Comparison of ENCODE assay signal across 10 cellular contexts in genomic region chr2:207150294-207150693, GRCh38. TPM values are rescaled to one million over a fixed set of nuclear protein-coding genes. Genes with fewer than 3 reads are reported as not detected.
DNase-seq lines count a peak whose midpoint lies in the region; ATAC-seq and TF ChIP-seq lines count a peak whose summit lies in the region.
"Had no signal": no experiment of that assay in that cellular context is flagged by ENCODE, and none has a peak within 500 bp of the region (broad histone marks: within the 10 kb centered on the region; RNA-seq: fewer than 3 reads in every experiment).

No MANE protein-coding gene starts in this region.

- no peaks in the 10 kb centered on the region for H3K9me3 Mint-ChIP-seq in activated naive CD8-positive, alpha-beta T cell (ENCODE audit: low read depth)
- H3K9me3 Mint-ChIP-seq in osteocyte (ENCODE audit: unreplicated experiment), result no peaks in the 10 kb centered on the region
- H3K9me3 Mint-ChIP-seq: T-cell had no signal

- DNase-seq in osteocyte (ENCODE audit: extremely low spot score, unreplicated experiment), result no peak
- no peak for DNase-seq in SW480 (ENCODE audit: low spot score)
- DNase-seq: NCI-H1417, NCI-H82, T-cell had no signal

- peak overlapping the region; percentile 31 for H3K4me3 Mint-ChIP-seq in activated naive CD8-positive, alpha-beta T cell
- peak overlapping the region; percentile 24 for H3K4me3 Mint-ChIP-seq in osteocyte (ENCODE audit: unreplicated experiment)

- ATAC-seq in GM19035 (IDR thresholded peaks at IDR 0.05; ENCODE audit: unreplicated experiment) (peak; percentile 10), HG02870 (IDR thresholded peaks at IDR 0.05; ENCODE audit: unreplicated experiment) (peak; percentile 40), GM19397 (IDR thresholded peaks at IDR 0.05; ENCODE audit: unreplicated experiment) (no peak), GM19452 (IDR thresholded peaks at IDR 0.05; ENCODE audit: unreplicated experiment) (no peak)

- H3K4me1 Mint-ChIP-seq in activated naive CD8-positive, alpha-beta T cell (ENCODE audit: low read depth), result peaks cover 90% of the 10 kb centered on the region
- peaks cover 83% of the 10 kb centered on the region for H3K4me1 Mint-ChIP-seq in osteocyte (ENCODE audit: unreplicated experiment)

- H3K27me3 Mint-ChIP-seq in activated naive CD8-positive, alpha-beta T cell, result no peaks in the 10 kb centered on the region
- H3K27me3 Mint-ChIP-seq in osteocyte (ENCODE audit: unreplicated experiment), result no peaks in the 10 kb centered on the region
- H3K27me3 Mint-ChIP-seq: T-cell had no signal

- H3K27ac Mint-ChIP-seq in activated naive CD8-positive, alpha-beta T cell, result peak overlapping the region; percentile 85
- peak overlapping the region; percentile 19 for H3K27ac Mint-ChIP-seq in osteocyte (ENCODE audit: unreplicated experiment)

- TF ChIP-seq CTCF in osteocyte (IDR thresholded peaks at IDR 0.05), result no peak

- H3K36me3 Mint-ChIP-seq in activated naive CD8-positive, alpha-beta T cell, result peaks cover 29% of the 10 kb centered on the region
- H3K36me3 Mint-ChIP-seq in osteocyte (ENCODE audit: unreplicated experiment), result peaks cover 30% of the 10 kb centered on the region

RNA-seq across cellular contexts. Expression of gene KLF7, which starts 15.5 kb away (rescaled TPM):
- total RNA-seq in osteocyte, result 36.7 and 39.8 TPM in 2 replicates

Comparison
In these comparisons a context has a peak if more than half of its experiments do, and no peak if none do; other contexts are left out.
1. ATAC-seq: peak in GM19035 (single experiment) and HG02870 (single experiment); none in GM19397 (single experiment) and GM19452 (single experiment).